8 cellular contexts compared by ENCODE assay signal in the genomic region with DNA sequence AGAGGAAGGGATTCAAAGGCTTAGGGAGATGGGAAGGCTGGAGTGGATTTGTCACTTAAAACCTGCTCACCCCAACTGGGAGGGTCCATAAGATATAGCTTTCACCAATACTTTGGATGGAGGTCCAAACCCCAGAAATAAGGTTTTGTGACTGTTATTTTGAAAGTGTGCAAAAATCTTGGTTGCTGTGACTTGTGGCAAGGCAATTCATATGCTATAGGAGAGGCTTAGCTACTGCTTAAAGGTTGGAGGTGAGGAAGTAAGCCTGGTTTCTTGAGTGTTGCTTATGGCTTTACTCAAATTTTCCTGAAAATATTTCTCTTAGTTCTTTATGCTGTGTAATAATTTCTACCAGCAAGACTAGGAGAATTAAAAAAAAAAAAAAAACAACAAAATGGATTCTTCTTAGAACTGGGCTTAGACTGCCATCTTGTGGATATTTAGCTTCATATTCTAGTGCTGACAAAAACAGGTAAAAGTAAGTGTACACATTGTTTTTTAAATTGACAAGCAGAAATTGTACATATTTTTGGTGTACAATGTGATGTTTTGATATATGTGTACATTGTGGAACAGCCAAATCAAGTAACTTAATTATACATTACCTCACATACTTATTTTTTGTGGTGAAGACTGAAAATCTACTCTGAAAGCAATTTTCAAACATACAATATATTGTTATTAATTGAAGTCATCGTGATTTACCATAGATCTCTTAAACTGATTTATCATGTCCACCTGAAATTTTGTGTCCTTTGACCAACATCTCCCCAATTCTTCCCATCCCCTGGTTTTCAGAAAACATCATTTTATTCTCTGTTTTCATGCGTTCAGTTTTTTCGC. TPM values are rescaled to one million over a fixed set of nuclear protein-coding genes. Genes with fewer than 3 reads are reported as not detected.
A peak's percentile ranks its signal among the peaks of the same experiment; 100 is the strongest.
DNase-seq lines count a peak whose midpoint lies in the region; ATAC-seq and TF ChIP-seq lines count a peak whose summit lies in the region.

No MANE protein-coding gene starts in this region.

- H3K9me3 Mint-ChIP-seq in chondrocyte (ENCODE audit: low read depth) (peaks cover 8% of the 10 kb centered on the region), memory B cell (no peaks in the 10 kb centered on the region)
- H3K9me3 Mint-ChIP-seq in activated CD4-positive, alpha-beta memory T cell treated with anti-CD3 and anti-CD28 coated beads for 36 hours = peaks cover 7% of the 10 kb centered on the region

- H3K4me1 Mint-ChIP-seq in chondrocyte (ENCODE audit: low read depth) (peaks cover 44% of the 10 kb centered on the region), memory B cell (peaks cover 27% of the 10 kb centered on the region)
- H3K4me1 Mint-ChIP-seq in activated CD4-positive, alpha-beta memory T cell treated with anti-CD3 and anti-CD28 coated beads for 36 hours (ENCODE audit: low read depth) = peaks cover 25% of the 10 kb centered on the region

- H3K4me3 Mint-ChIP-seq in chondrocyte (ENCODE audit: unreplicated experiment) = no peak overlapping the region
- no peak overlapping the region for H3K4me3 Mint-ChIP-seq in memory B cell
- H3K4me3 Mint-ChIP-seq in activated CD4-positive, alpha-beta memory T cell treated with anti-CD3 and anti-CD28 coated beads for 36 hours = no peak overlapping the region

- H3K36me3 Mint-ChIP-seq in chondrocyte (ENCODE audit: low read depth) (no peaks in the 10 kb centered on the region), memory B cell (no peaks in the 10 kb centered on the region)
- H3K36me3 Mint-ChIP-seq in activated CD4-positive, alpha-beta memory T cell treated with anti-CD3 and anti-CD28 coated beads for 36 hours = no peaks in the 10 kb centered on the region

- TF ChIP-seq CTCF in chondrocyte (IDR thresholded peaks at IDR 0.05) = peak; percentile 96

- intact Hi-C loops in activated CD4-positive, alpha-beta memory T cell treated with anti-CD3 and anti-CD28 coated beads for 36 hours (cut with micrococcal nuclease) = loop anchor here (1.0 to 2.0 kb wide), 6 partner anchors 35 to 273 kb away; a partner anchor contains a TSS

- ATAC-seq in memory B cell (ENCODE audit: low read depth) (peak; percentile 63), GM19452 (IDR thresholded peaks at IDR 0.05; ENCODE audit: unreplicated experiment) (no peak)

- H3K27me3 Mint-ChIP-seq in chondrocyte (ENCODE audit: low read depth) (no peaks in the 10 kb centered on the region), memory B cell (no peaks in the 10 kb centered on the region)
- no peaks in the 10 kb centered on the region for H3K27me3 Mint-ChIP-seq in activated CD4-positive, alpha-beta memory T cell treated with anti-CD3 and anti-CD28 coated beads for 36 hours

- H3K27ac Mint-ChIP-seq in chondrocyte (ENCODE audit: unreplicated experiment) (no peak overlapping the region), memory B cell (peak overlapping the region; percentile 58)
- H3K27ac Mint-ChIP-seq in activated CD4-positive, alpha-beta memory T cell treated with anti-CD3 and anti-CD28 coated beads for 36 hours = no peak overlapping the region

- CTCF ChIA-PET in activated CD4-positive, alpha-beta memory T cell treated with anti-CD3 and anti-CD28 coated beads for 36 hours (lab: Charles Lee) = interaction anchor here (0.5 to 4.2 kb wide), 39 partner anchors 9 to 812 kb away, joined by 3 to 121 read pairs (median 4); a partner anchor contains a TSS

- DNase-seq in DMS153 treated with DMSO at 0.1 percent for 48 hours (lab: John Stamatoyannopoulos, UW; ENCODE audit: unreplicated experiment) (peak; percentile 21), HT-29 (ENCODE audit: low spot score) (peak; percentile 78), NOMO-1 treated with DMSO at 0.1 percent for 48 hours (lab: John Stamatoyannopoulos, UW; ENCODE audit: unreplicated experiment) (peak; percentile 66), chondrocyte (ENCODE audit: low spot score) (no peak), memory B cell (ENCODE audit: low spot score in 2 of 2) (peak in 1 of 2 donors; percentile 45), SKM-1 (lab: John Stamatoyannopoulos, UW; ENCODE audit: unreplicated experiment) (no peak)
- DNase-seq in activated CD4-positive, alpha-beta memory T cell treated with anti-CD3 and anti-CD28 coated beads for 36 hours = no peak

- POLR2A ChIA-PET in activated CD4-positive, alpha-beta memory T cell treated with anti-CD3 and anti-CD28 coated beads for 36 hours (lab: Charles Lee) = interaction anchor here (0.7 to 1.4 kb wide), 3 partner anchors 34 to 225 kb away, joined by 4 to 6 read pairs (median 4); a partner anchor contains a TSS

RNA-seq across cellular contexts. Expression of a gene that starts 23.0 kb away (rescaled TPM):
- not detected in 2 replicates for total RNA-seq in HT-29 (2014; rRNA removed; shearing (Covaris generic))
- not detected in 3 replicates for total RNA-seq in chondrocyte
- not detected for total RNA-seq in activated CD4-positive, alpha-beta memory T cell treated with anti-CD3 and anti-CD28 coated beads for 36 hours

RNA-seq across cellular contexts. Expression of a gene that starts 34.4 kb away (rescaled TPM):
- total RNA-seq in HT-29 (2014; rRNA removed; shearing (Covaris generic)) = 42.2 and 46.1 TPM in 2 replicates
- total RNA-seq in chondrocyte = 5.2 to 9.1 TPM (median 6.1 TPM) in 3 replicates
- 100 to 1,000 TPM; 640 to 644 TPM for total RNA-seq in activated CD4-positive, alpha-beta memory T cell treated with anti-CD3 and anti-CD28 coated beads for 36 hours

RNA-seq across cellular contexts. Expression of a gene that starts 57.5 kb away (rescaled TPM):
- 0.28 and 0.37 TPM in 2 replicates for total RNA-seq in HT-29 (2014; rRNA removed; shearing (Covaris generic))
- total RNA-seq in chondrocyte = 0.73 to 0.87 TPM (median 0.77 TPM) in 3 replicates
- total RNA-seq in activated CD4-positive, alpha-beta memory T cell treated with anti-CD3 and anti-CD28 coated beads for 36 hours = 1 to 10 TPM; 1.5 to 2.5 TPM

Comparison
In these comparisons a context has a peak if more than half of its experiments do, and no peak if none do; other contexts are left out.
1. DNase-seq: peak in DMS153 treated with DMSO at 0.1 percent for 48 hours (single experiment), HT-29 (single experiment) and NOMO-1 treated with DMSO at 0.1 percent for 48 hours (single experiment); none in chondrocyte (single experiment), SKM-1 (single experiment) and activated CD4-positive, alpha-beta memory T cell treated with anti-CD3 and anti-CD28 coated beads for 36 hours (single experiment).
2. RNA of a gene that starts 34.4 kb away (total RNA-seq): 640 to 644 TPM in activated CD4-positive, alpha-beta memory T cell treated with anti-CD3 and anti-CD28 coated beads for 36 hours; 42.2 to 46.1 TPM in HT-29 and 5.2 to 9.1 TPM in chondrocyte; every median in the first group is over 10 times any median in the second.